10 cellular contexts compared by ENCODE assay signal in genomic region chr1:24418898-24419628, GRCh38. TPM values are rescaled to one million over a fixed set of nuclear protein-coding genes. Genes with fewer than 3 reads are reported as not detected.
DNase-seq lines count a peak whose midpoint lies in the region; ATAC-seq and TF ChIP-seq lines count a peak whose summit lies in the region.
"Had no signal": no experiment of that assay in that cellular context is flagged by ENCODE, and none has a peak within 500 bp of the region (broad histone marks: within the 10 kb centered on the region; RNA-seq: fewer than 3 reads in every experiment).

No MANE protein-coding gene starts in this region.

- H3K27me3 ChIP-seq in SJSA1 (replicated peaks) (no peaks in the 10 kb centered on the region), testis (no peaks in the 10 kb centered on the region)

- no peaks in the 10 kb centered on the region for H3K9me3 ChIP-seq in SJSA1 (replicated peaks)
- H3K9me3 ChIP-seq in testis = no peaks in the 10 kb centered on the region
- H3K9me3 ChIP-seq: thoracic aorta had no signal

- WGBS in testis, 2 donors = 52 to 73% methylated on average over 11 to 14 of the region's 14 CpGs

- H3K4me1 ChIP-seq in SJSA1 (replicated peaks) = peaks cover 42% of the 10 kb centered on the region
- peaks cover 6% of the 10 kb centered on the region for H3K4me1 ChIP-seq in testis

- POLR2A ChIA-PET in activated CD4-positive, alpha-beta T cell treated with anti-CD3 and anti-CD28 coated beads for 36 hours (lab: Charles Lee) = no interaction called here

- peak overlapping the region; percentile 53 for H3K27ac Mint-ChIP-seq in activated CD4-positive, alpha-beta T cell treated with anti-CD3 and anti-CD28 coated beads for 36 hours
- no peak overlapping the region for H3K27ac Mint-ChIP-seq in endothelial cell (ENCODE audit: unreplicated experiment)
- H3K27ac Mint-ChIP-seq: B cell had no signal

- TF ChIP-seq POLR2A in testis (IDR thresholded peaks at IDR 0.05) = no peak

- CTCF ChIA-PET in activated CD4-positive, alpha-beta T cell treated with anti-CD3 and anti-CD28 coated beads for 36 hours (lab: Charles Lee) = interaction anchor here (0.6 to 6.2 kb wide), 9 partner anchors 10 to 199 kb away, joined by 3 to 63 read pairs (median 3); no protein-coding TSS in a partner anchor

- peak; percentile 11 for DNase-seq in activated CD4-positive, alpha-beta T cell treated with anti-CD3 and anti-CD28 coated beads for 36 hours
- DNase-seq in activated CD4-positive, alpha-beta T cell treated with anti-CD3 and anti-CD28 coated beads for 48 hours = no peak
- DNase-seq in SJSA1 (ENCODE audit: low read depth in 1 of 2, low spot score in 2 of 2) (peak; percentile 92 to 96), globus pallidus (ENCODE audit: low spot score) (peak; percentile 83), testis (peak; percentile 87), endothelial cell (ENCODE audit: low spot score) (no peak), NCI-H2081 treated with DMSO at 0.1 percent for 48 hours (lab: John Stamatoyannopoulos, UW) (no peak)

- no peak overlapping the region for H3K4me3 Mint-ChIP-seq in activated CD4-positive, alpha-beta T cell treated with anti-CD3 and anti-CD28 coated beads for 36 hours
- H3K4me3 Mint-ChIP-seq in endothelial cell (ENCODE audit: unreplicated experiment) = no peak overlapping the region
- H3K4me3 Mint-ChIP-seq: B cell had no signal

- peaks cover 73% of the 10 kb centered on the region for H3K4me1 Mint-ChIP-seq in activated CD4-positive, alpha-beta T cell treated with anti-CD3 and anti-CD28 coated beads for 36 hours
- H3K4me1 Mint-ChIP-seq in endothelial cell (ENCODE audit: unreplicated experiment) = peaks cover 13% of the 10 kb centered on the region

- H3K4me3 ChIP-seq in SJSA1 (peak overlapping the region; percentile 24), testis (no peak overlapping the region)
- H3K4me3 ChIP-seq: thoracic aorta had no signal

- ATAC-seq in activated CD4-positive, alpha-beta T cell treated with anti-CD3 and anti-CD28 coated beads for 36 hours = no peak
- ATAC-seq in HG03460 (IDR thresholded peaks at IDR 0.05; ENCODE audit: unreplicated experiment) = no peak

- intact Hi-C loops in activated CD4-positive, alpha-beta T cell treated with anti-CD3 and anti-CD28 coated beads for 36 hours (cut with DNase I, micrococcal nuclease) = loop anchor here in 1 of 2 experiments (10.0 kb wide), 2 partner anchors 616 to 826 kb away; partner anchors contain the start of gene RSRP1
- intact Hi-C loops in testis (cut with DNase I; ENCODE audit: low total_unique reads) = no loop called here

- TF ChIP-seq CTCF in testis (IDR thresholded peaks at IDR 0.05) (no peak), endothelial cell (IDR thresholded peaks at IDR 0.05; ENCODE audit: unreplicated experiment) (no peak)

- H3K27ac ChIP-seq in SJSA1 (peak overlapping the region; percentile 97), testis (peak overlapping the region in 1 of 2 donors; percentile 69)
- H3K27ac ChIP-seq: thoracic aorta had no signal

- no peaks in the 10 kb centered on the region for H3K9me3 Mint-ChIP-seq in activated CD4-positive, alpha-beta T cell treated with anti-CD3 and anti-CD28 coated beads for 36 hours (ENCODE audit: low read depth)
- H3K9me3 Mint-ChIP-seq in endothelial cell (ENCODE audit: unreplicated experiment) = no peaks in the 10 kb centered on the region

- H3K36me3 Mint-ChIP-seq in activated CD4-positive, alpha-beta T cell treated with anti-CD3 and anti-CD28 coated beads for 36 hours (ENCODE audit: low read depth) = peaks cover 51% of the 10 kb centered on the region
- H3K36me3 Mint-ChIP-seq in endothelial cell (ENCODE audit: low read depth, unreplicated experiment) = peaks cover 4% of the 10 kb centered on the region

- H3K36me3 ChIP-seq in SJSA1 (peaks cover 26% of the 10 kb centered on the region), testis (ENCODE audit: low read depth, missing control alignments) (no peaks in the 10 kb centered on the region)
- H3K36me3 ChIP-seq: thoracic aorta had no signal

- H3K27me3 Mint-ChIP-seq in activated CD4-positive, alpha-beta T cell treated with anti-CD3 and anti-CD28 coated beads for 36 hours = no peaks in the 10 kb centered on the region
- peaks cover 3% of the 10 kb centered on the region for H3K27me3 Mint-ChIP-seq in endothelial cell (ENCODE audit: unreplicated experiment)
- H3K27me3 Mint-ChIP-seq: B cell had no signal

RNA-seq across cellular contexts. Expression of gene NIPAL3, which starts 3.5 kb away (rescaled TPM):
- 10 to 100 TPM; 38.1 to 41.4 TPM for total RNA-seq in activated CD4-positive, alpha-beta T cell treated with anti-CD3 and anti-CD28 coated beads for 36 hours
- 25.6 and 44.2 TPM in 2 replicates for total RNA-seq in SJSA1 (2014; rRNA removed; shearing (Covaris generic))
- total RNA-seq in testis (10 to 100 TPM; 33.1 to 46.0 TPM), endothelial cell (ENCODE audit: unreplicated experiment) (9.4 TPM)
- polyA plus RNA-seq in testis (ENCODE audit: insufficient read depth, low read depth, low replicate concordance) = 11.2 TPM

RNA-seq across cellular contexts. Expression of gene STPG1, which starts 5.5 kb away (rescaled TPM):
- 10 to 100 TPM in 1 of 2 experiments, 1 to 10 TPM in 1; 7.8 to 11.9 TPM for total RNA-seq in activated CD4-positive, alpha-beta T cell treated with anti-CD3 and anti-CD28 coated beads for 36 hours
- 16.5 and 17.5 TPM in 2 replicates for total RNA-seq in SJSA1 (2014; rRNA removed; shearing (Covaris generic))
- total RNA-seq in testis (10 to 100 TPM; 25.1 to 45.9 TPM), endothelial cell (ENCODE audit: unreplicated experiment) (10.0 TPM)
- 67.6 TPM for polyA plus RNA-seq in testis (ENCODE audit: insufficient read depth, low read depth, low replicate concordance)

Comparison
In these comparisons a context has a peak if more than half of its experiments do, and no peak if none do; other contexts are left out.
1. DNase-seq: peak in activated CD4-positive, alpha-beta T cell treated with anti-CD3 and anti-CD28 coated beads for 36 hours (single experiment), SJSA1 (2 of 2), globus pallidus (single experiment) and testis (single experiment); none in activated CD4-positive, alpha-beta T cell treated with anti-CD3 and anti-CD28 coated beads for 48 hours (single experiment), endothelial cell (single experiment) and NCI-H2081 treated with DMSO at 0.1 percent for 48 hours (single experiment).